Comparison of ENCODE assay signal across 8 cellular contexts in the genomic region with DNA sequence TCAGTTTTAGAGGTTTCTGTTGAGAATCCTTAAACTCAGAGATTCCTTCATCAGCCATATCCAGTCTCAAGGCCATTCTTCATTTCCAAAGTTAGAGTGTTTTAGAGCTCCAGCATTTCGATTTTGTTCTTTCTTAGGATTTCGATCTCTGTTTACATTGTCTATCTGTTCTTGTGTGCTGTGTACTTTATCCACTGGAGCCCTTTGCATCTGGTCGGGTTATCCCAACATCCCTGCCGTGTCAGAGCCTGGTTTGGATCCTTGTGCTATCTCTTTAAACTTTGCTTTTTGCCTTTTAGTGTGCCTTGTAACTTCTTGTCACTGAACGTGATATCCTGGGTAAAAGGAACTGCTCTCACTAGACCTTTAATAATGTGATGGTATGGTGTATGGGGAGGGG.
DNase-seq lines count a peak whose midpoint lies in the region; ATAC-seq and TF ChIP-seq lines count a peak whose summit lies in the region.
"Not testable (repeated sequence)": the region's sequence is repeated elsewhere in the genome, so short reads cannot be mapped to it uniquely, and the experiment has no call there.

No MANE protein-coding gene starts in this region.

- H2BK15ac ChIP-seq in IMR-90 (ENCODE audit: low read depth, low read length), result not testable (repeated sequence)

- H3K79me1 ChIP-seq in IMR-90 (ENCODE audit: low read depth in 1 of 2, low read length in 2 of 2), result not testable (repeated sequence)

- not testable (repeated sequence) for H2BK120ac ChIP-seq in IMR-90 (ENCODE audit: low read depth, low read length)

- H3K36me3 ChIP-seq in CD4-positive, alpha-beta memory T cell (ENCODE audit: insufficient read depth, low read length); IMR-90 (ENCODE audit: control insufficient read depth, insufficient read depth, low read length); SU-DHL-6 (ENCODE audit: low read length); ascending aorta; hepatocyte (replicated peaks; ENCODE audit: insufficient read depth, low read depth): not testable (repeated sequence)

- H3K4me2 ChIP-seq in IMR-90 (ENCODE audit: low read depth, low read length), result not testable (repeated sequence)
- H3K4me2 ChIP-seq in SU-DHL-6 (ENCODE audit: low read depth, low read length, poor library complexity, severe bottlenecking) (peak overlapping the region; percentile 14), hepatocyte (peak overlapping the region; percentile 60)

- not testable (repeated sequence) for H2AK5ac ChIP-seq in IMR-90 (ENCODE audit: low read depth, low read length)

- H3K36me3 Mint-ChIP-seq in CD4-positive, alpha-beta memory T cell, result peaks cover 19 to 26% of the 10 kb centered on the region in 2 donors
- H3K36me3 Mint-ChIP-seq in activated CD8-positive, alpha-beta T cell treated with anti-CD3 and anti-CD28 coated beads for 36 hours (ENCODE audit: low read depth), result peaks cover 16% of the 10 kb centered on the region
- peaks cover 37% of the 10 kb centered on the region for H3K36me3 Mint-ChIP-seq in nephron progenitor cell (ENCODE audit: low read depth)
- H3K36me3 Mint-ChIP-seq in type B pancreatic cell, result not testable (repeated sequence)

- H3K9me1 ChIP-seq in IMR-90 (ENCODE audit: insufficient read depth, low read length), result not testable (repeated sequence)

- peak overlapping the region; percentile 91 to 99 (median 97) for H3K27ac Mint-ChIP-seq in CD4-positive, alpha-beta memory T cell
- H3K27ac Mint-ChIP-seq in activated CD8-positive, alpha-beta T cell treated with anti-CD3 and anti-CD28 coated beads for 36 hours, result peak overlapping the region; percentile 94
- peak overlapping the region; percentile 91 for H3K27ac Mint-ChIP-seq in nephron progenitor cell
- peak overlapping the region; percentile 57 for H3K27ac Mint-ChIP-seq in type B pancreatic cell

- not testable (repeated sequence) for H3K4ac ChIP-seq in IMR-90 (ENCODE audit: low read depth, low read length)

- H3K9me3 ChIP-seq in CD4-positive, alpha-beta memory T cell (ENCODE audit: control insufficient read depth in 1 of 2, low read length in 2 of 2); IMR-90 (ENCODE audit: control insufficient read depth, insufficient read depth, low read length); SU-DHL-6 (ENCODE audit: insufficient read depth, low read length); ascending aorta; hepatocyte (ENCODE audit: low read depth): not testable (repeated sequence)

- H3K4me3 Mint-ChIP-seq in CD4-positive, alpha-beta memory T cell, result peak overlapping the region; percentile 10 to 90 (median 84)
- not testable (repeated sequence) for H3K4me3 Mint-ChIP-seq in activated CD8-positive, alpha-beta T cell treated with anti-CD3 and anti-CD28 coated beads for 36 hours
- H3K4me3 Mint-ChIP-seq in nephron progenitor cell, result peak overlapping the region; percentile 38
- peak overlapping the region; percentile 32 for H3K4me3 Mint-ChIP-seq in type B pancreatic cell

- H3K27me3 Mint-ChIP-seq in CD4-positive, alpha-beta memory T cell; activated CD8-positive, alpha-beta T cell treated with anti-CD3 and anti-CD28 coated beads for 36 hours; nephron progenitor cell (ENCODE audit: low read depth, poor library complexity); type B pancreatic cell: not testable (repeated sequence)

- in situ Hi-C loops in IMR-90 (cut with MboI; ENCODE audit: low sequenced_read_pairs), result not testable (repeated sequence)

- not testable (repeated sequence) for H3K9me3 Mint-ChIP-seq in CD4-positive, alpha-beta memory T cell; activated CD8-positive, alpha-beta T cell treated with anti-CD3 and anti-CD28 coated beads for 36 hours; nephron progenitor cell; type B pancreatic cell

- H4K5ac ChIP-seq in IMR-90 (ENCODE audit: low read depth, low read length), result not testable (repeated sequence)

- H3K27me3 ChIP-seq in CD4-positive, alpha-beta memory T cell (ENCODE audit: insufficient read depth, low read length); IMR-90 (ENCODE audit: control insufficient read depth, insufficient read depth, low read length); SU-DHL-6 (ENCODE audit: low read length); ascending aorta; hepatocyte: not testable (repeated sequence)

- dilution Hi-C loops in IMR-90 (cut with HindIII; ENCODE audit: low sequenced_read_pairs, unreplicated experiment), result not testable (repeated sequence)

- not testable (repeated sequence) for BruUV-seq in IMR-90 (replicated peaks; lab: Mats Ljungman, UMichigan)

- 0 out of 2 replicates have a peak overlapping the region, but pooled peaks have one; percentile 35 for H2BK20ac ChIP-seq in IMR-90 (ENCODE audit: low read depth, low read length)

- not testable (repeated sequence) for TF ChIP-seq RAD21 in IMR-90 (IDR thresholded peaks at IDR 0.05; ENCODE audit: low read length)

- ATAC-seq in IMR-90 (ENCODE audit: low read depth); activated CD8-positive, alpha-beta T cell treated with anti-CD3 and anti-CD28 coated beads for 36 hours: not testable (repeated sequence)

- CTCF ChIA-PET in CD4-positive, alpha-beta memory T cell (lab: Charles Lee; ENCODE audit: partially characterized antibody); activated CD8-positive, alpha-beta T cell treated with anti-CD3 and anti-CD28 coated beads for 36 hours (lab: Charles Lee): not testable (repeated sequence)
- CTCF ChIA-PET in IMR-90 (lab: Yijun Ruan, JAX), result interaction anchor here (0.6 kb wide), 1 partner anchor 1022 kb away, joined by 4 read pairs; no protein-coding TSS in a partner anchor

- H3K4me3 ChIP-seq in CD4-positive, alpha-beta memory T cell (ENCODE audit: low read length in 2 of 2); IMR-90 (ENCODE audit: insufficient read depth, low read depth, low read length); SU-DHL-6 (ENCODE audit: insufficient read depth, low read length, poor library complexity, severe bottlenecking); ascending aorta; hepatocyte: not testable (repeated sequence)

- not testable (repeated sequence) for H3K18ac ChIP-seq in IMR-90 (ENCODE audit: low read depth, low read length)

- not testable (repeated sequence) for H3K14ac ChIP-seq in IMR-90 (replicated peaks; ENCODE audit: low read depth, low read length)

- not testable (repeated sequence) for H3K79me2 ChIP-seq in SU-DHL-6 (ENCODE audit: insufficient read depth, low read length); hepatocyte

- H3K23ac ChIP-seq in IMR-90 (ENCODE audit: low read depth, low read length), result not testable (repeated sequence)

- no CpG with 5 or more reads among the region's 5 CpGs for WGBS in IMR-90 (ENCODE audit: extremely low coverage in 2 of 2, insufficient read length in 1 of 2), 2 experiments
- WGBS in hepatocyte (ENCODE audit: low lambda C conversion rate, missing lambda C conversion rate), result 31% methylated on average over 5 of the region's 5 CpGs

- H3K4me1 ChIP-seq in CD4-positive, alpha-beta memory T cell (ENCODE audit: insufficient read depth, low read length), result peaks cover 23% of the 10 kb centered on the region
- H3K4me1 ChIP-seq in IMR-90 (ENCODE audit: control insufficient read depth, insufficient read depth, low read length); ascending aorta; hepatocyte (ENCODE audit: insufficient read depth): not testable (repeated sequence)

- POLR2A ChIA-PET in CD4-positive, alpha-beta memory T cell (lab: Charles Lee; ENCODE audit: partially characterized antibody); IMR-90 (lab: Charles Lee; ENCODE audit: unreplicated experiment); activated CD8-positive, alpha-beta T cell treated with anti-CD3 and anti-CD28 coated beads for 36 hours (lab: Charles Lee): not testable (repeated sequence)

- H4K8ac ChIP-seq in IMR-90 (ENCODE audit: low read depth in 2 of 2, low read length in 2 of 2), result not testable (repeated sequence)

- not testable (repeated sequence) for H2AK9ac ChIP-seq in IMR-90 (replicated peaks; ENCODE audit: low read depth, low read length, poor library complexity)

- H3K27ac ChIP-seq in CD4-positive, alpha-beta memory T cell (ENCODE audit: low read depth, low read length), result peak overlapping the region; percentile 50
- H3K27ac ChIP-seq in IMR-90 (ENCODE audit: insufficient read depth, low read length), result not testable (repeated sequence)
- H3K27ac ChIP-seq in SU-DHL-6 (ENCODE audit: low read depth, low read length) (peak overlapping the region; percentile 60), ascending aorta (peak overlapping the region; percentile 53 to 64), hepatocyte (peak overlapping the region; percentile 91)

- not testable (repeated sequence) for H4K91ac ChIP-seq in IMR-90 (ENCODE audit: insufficient read depth, low read depth, low read length)

- H3K9ac ChIP-seq in IMR-90 (ENCODE audit: low read depth, low read length); SU-DHL-6 (ENCODE audit: low read length): not testable (repeated sequence)

- not testable (repeated sequence) for H2AFZ ChIP-seq in IMR-90 (replicated peaks; ENCODE audit: low read length, poor library complexity); SU-DHL-6 (ENCODE audit: low read depth, low read length, severe bottlenecking); hepatocyte

- not testable (repeated sequence) for H3K9me2 ChIP-seq in SU-DHL-6 (replicated peaks; ENCODE audit: insufficient read depth, low read length); hepatocyte (replicated peaks; ENCODE audit: insufficient read depth)

- H3K56ac ChIP-seq in IMR-90 (ENCODE audit: extremely low read depth, insufficient read depth, low read length), result not testable (repeated sequence)

- H2BK5ac ChIP-seq in IMR-90 (ENCODE audit: low read depth, low read length, poor library complexity, severe bottlenecking), result not testable (repeated sequence)

- not testable (repeated sequence) for TF ChIP-seq CTCF in IMR-90 (conservative IDR thresholded peaks at IDR 0.05; ENCODE audit: low read depth, low read length); SU-DHL-6 (IDR thresholded peaks at IDR 0.05; ENCODE audit: insufficient read depth, low read length, poor library complexity, severe bottlenecking); activated CD8-positive, alpha-beta T cell treated with anti-CD3 and anti-CD28 coated beads for 36 hours (IDR thresholded peaks at IDR 0.05); ascending aorta (IDR thresholded peaks at IDR 0.05); hepatocyte (IDR thresholded peaks at IDR 0.05; ENCODE audit: poor library complexity); nephron progenitor cell (IDR thresholded peaks at IDR 0.05); type B pancreatic cell (conservative IDR thresholded peaks at IDR 0.05)

- not testable (repeated sequence) for DNase-seq in CD4-positive, alpha-beta memory T cell; IMR-90; activated CD8-positive, alpha-beta T cell treated with anti-CD3 and anti-CD28 coated beads for 36 hours; ascending aorta (ENCODE audit: low spot score in 2 of 2); hepatocyte (ENCODE audit: low spot score); nephron progenitor cell; type B pancreatic cell (ENCODE audit: extremely low spot score, unreplicated experiment)

- H4K20me1 ChIP-seq in IMR-90 (ENCODE audit: insufficient read depth, low read length); SU-DHL-6 (ENCODE audit: low read depth, low read length); hepatocyte (ENCODE audit: insufficient read depth, poor library complexity, severe bottlenecking): not testable (repeated sequence)

- H3K4me1 Mint-ChIP-seq in CD4-positive, alpha-beta memory T cell, result peaks cover 21 to 46% (median 31%) of the 10 kb centered on the region in 4 donors
- peaks cover 32% of the 10 kb centered on the region for H3K4me1 Mint-ChIP-seq in activated CD8-positive, alpha-beta T cell treated with anti-CD3 and anti-CD28 coated beads for 36 hours (ENCODE audit: low read depth)
- peaks cover 24% of the 10 kb centered on the region for H3K4me1 Mint-ChIP-seq in nephron progenitor cell
- H3K4me1 Mint-ChIP-seq in type B pancreatic cell (ENCODE audit: unreplicated experiment), result peaks cover 17% of the 10 kb centered on the region

- not testable (repeated sequence) for H3F3A ChIP-seq in SU-DHL-6 (ENCODE audit: insufficient read depth)

- intact Hi-C loops in CD4-positive, alpha-beta memory T cell (cut with micrococcal nuclease), result loop anchor here (2.0 kb wide), 1 partner anchor 175 kb away; no protein-coding TSS in a partner anchor
- intact Hi-C loops in IMR-90 (cut with micrococcal nuclease); activated CD8-positive, alpha-beta T cell treated with anti-CD3 and anti-CD28 coated beads for 36 hours (cut with micrococcal nuclease); ascending aorta (cut with DNase I): not testable (repeated sequence)

- not testable (repeated sequence) for TF ChIP-seq POLR2A in IMR-90 (IDR thresholded peaks at IDR 0.05; ENCODE audit: low read depth, low read length)
